Comparison of ENCODE assay signal across 35 cellular contexts in genomic region chr16:15830832-15831451, GRCh38. TPM values are rescaled to one million over a fixed set of nuclear protein-coding genes. Genes with fewer than 3 reads are reported as not detected.
DNase-seq lines count a peak whose midpoint lies in the region; ATAC-seq and TF ChIP-seq lines count a peak whose summit lies in the region.
"Had no signal": no experiment of that assay in that cellular context is flagged by ENCODE, and none has a peak within 500 bp of the region (broad histone marks: within the 10 kb centered on the region; RNA-seq: fewer than 3 reads in every experiment).

No MANE protein-coding gene starts in this region.

- no peak overlapping the region for H2AFZ ChIP-seq in Karpas-422 (ENCODE audit: low read length)

- H3K4me1 ChIP-seq in Karpas-422 (ENCODE audit: low read length) (peaks cover 14% of the 10 kb centered on the region), gastroesophageal sphincter (peaks cover 3 to 100% (median 6%) of the 10 kb centered on the region in 3 donors), tibial artery (peaks cover 0 to 97% (median 52%) of the 10 kb centered on the region in 4 donors)

- TF ChIP-seq CTCF in gastroesophageal sphincter (IDR thresholded peaks at IDR 0.05) (no peak), tibial artery (IDR thresholded peaks at IDR 0.05) (no peak), natural killer cell (IDR thresholded peaks at IDR 0.05) (no peak)

- WGBS in gastroesophageal sphincter (ENCODE audit: low coverage in 1 of 2), 2 donors = 21 to 51% methylated on average over 3 to 5 of the region's 6 CpGs

- no peak overlapping the region for H3K9ac ChIP-seq in Karpas-422 (ENCODE audit: low read length)
- H3K9ac ChIP-seq: BLaER1, KMS-11 had no signal

- H3K4me1 Mint-ChIP-seq in natural killer cell = no peaks in the 10 kb centered on the region
- H3K4me1 Mint-ChIP-seq in activated CD4-positive, alpha-beta T cell treated with anti-CD3 and anti-CD28 coated beads for 36 hours = peaks cover 5% of the 10 kb centered on the region

- DNase-seq in Karpas-422 (no peak), OCI-M1 (lab: John Stamatoyannopoulos, UW) (peak; percentile 5), tibial artery (peak in 1 of 2 donors; percentile 39), natural killer cell (no peak)
- DNase-seq in activated CD8-positive, alpha-beta memory T cell treated with anti-CD3 and anti-CD28 coated beads for 24 hours = no peak
- DNase-seq in activated CD4-positive, alpha-beta T cell treated with anti-CD3 and anti-CD28 coated beads for 36 hours = no peak
- DNase-seq: ACHN; activated CD4-positive, alpha-beta T cell treated with anti-CD3 and anti-CD28 coated beads for 1 hour; activated CD8-positive, alpha-beta T cell treated with anti-CD3 and anti-CD28 coated beads, Interleukin-2, amount 10 ng/mL, durations not matched to agents 7 days and 5 days; activated effector memory CD4-positive, alpha-beta T cell treated with Interleukin-2 at 50 U/mL for 16 hours; activated naive CD8-positive, alpha-beta T cell treated with anti-CD3 and anti-CD28 coated beads for 36 hours; activated T-cell treated with anti-CD3 and anti-CD28 coated beads for 4 hours; central memory CD4-positive, alpha-beta T cell; COR-L47; dermis blood vessel endothelial cell; DMS79; HCEC 1CT; mesenchymal stem cell; NCI-H1048; NCI-H1694 treated with DMSO at 0.1 percent for 48 hours; NCI-H2171; NCI-H524; stimulated activated CD4-positive, alpha-beta T cell treated with anti-CD3 and anti-CD28 coated beads, Interleukin-15, amount 100 ng/mL, for 24 hours; T-helper 17 cell; trophoblast cell had no signal

- H4K20me1 ChIP-seq in Karpas-422 (ENCODE audit: insufficient read depth, low read depth, low read length) = no peaks in the 10 kb centered on the region
- H4K20me1 ChIP-seq: BLaER1 had no signal

- H3K9me3 ChIP-seq in Karpas-422 (ENCODE audit: low read length) (no peaks in the 10 kb centered on the region), gastroesophageal sphincter (no peaks in the 10 kb centered on the region), tibial artery (no peaks in the 10 kb centered on the region)
- H3K9me3 ChIP-seq: BLaER1, neutrophil had no signal

- H3K9me3 Mint-ChIP-seq in natural killer cell = no peaks in the 10 kb centered on the region
- no peaks in the 10 kb centered on the region for H3K9me3 Mint-ChIP-seq in activated CD4-positive, alpha-beta T cell treated with anti-CD3 and anti-CD28 coated beads for 36 hours (ENCODE audit: low read depth)
- H3K9me3 Mint-ChIP-seq: activated naive CD8-positive, alpha-beta T cell treated with anti-CD3 and anti-CD28 coated beads for 36 hours; stimulated activated naive CD8-positive, alpha-beta T cell treated with anti-CD3 and anti-CD28 coated beads, Interleukin-15, Interleukin-2, amounts not matched to agents 100 ng/mL and 50 ng/mL, for 24 hours had no signal

- CTCF ChIA-PET in activated CD4-positive, alpha-beta T cell treated with anti-CD3 and anti-CD28 coated beads for 36 hours (lab: Charles Lee) = interaction anchor here (1.4 kb wide), 1 partner anchor 9 kb away, joined by 3 read pairs; no protein-coding TSS in a partner anchor

- H3K9me2 ChIP-seq in Karpas-422 (replicated peaks; ENCODE audit: insufficient read depth, low read length) = no peaks in the 10 kb centered on the region

- H3K27me3 ChIP-seq in Karpas-422 (ENCODE audit: low read length) = 0 out of 2 replicates have a peak, but pooled peaks cover 2% of the 10 kb centered on the region
- no peaks in the 10 kb centered on the region for H3K27me3 ChIP-seq in gastroesophageal sphincter
- no peaks in the 10 kb centered on the region for H3K27me3 ChIP-seq in tibial artery
- H3K27me3 ChIP-seq: BLaER1, neutrophil had no signal

- POLR2A ChIA-PET in activated CD4-positive, alpha-beta T cell treated with anti-CD3 and anti-CD28 coated beads for 36 hours (lab: Charles Lee) = no interaction called here

- H3K4me3 ChIP-seq in Karpas-422 (ENCODE audit: low read length) (no peak overlapping the region), gastroesophageal sphincter (no peak overlapping the region), tibial artery (no peak overlapping the region)
- H3K4me3 ChIP-seq: BLaER1 had no signal

- no peak for TF ChIP-seq POLR2A in gastroesophageal sphincter (IDR thresholded peaks at IDR 0.05)

- peak overlapping the region; percentile 30 for H3K4me2 ChIP-seq in Karpas-422 (ENCODE audit: low read depth, low read length, poor library complexity, severe bottlenecking)
- H3K4me2 ChIP-seq: KMS-11 had no signal

- H3K36me3 Mint-ChIP-seq in natural killer cell = no peaks in the 10 kb centered on the region
- no peaks in the 10 kb centered on the region for H3K36me3 Mint-ChIP-seq in activated CD4-positive, alpha-beta T cell treated with anti-CD3 and anti-CD28 coated beads for 36 hours (ENCODE audit: low read depth)
- H3K36me3 Mint-ChIP-seq: activated naive CD8-positive, alpha-beta T cell treated with anti-CD3 and anti-CD28 coated beads for 36 hours had no signal

- H3K27ac ChIP-seq in Karpas-422 (ENCODE audit: low read length) = no peak overlapping the region
- peak overlapping the region; percentile 78 to 92 (median 86) for H3K27ac ChIP-seq in gastroesophageal sphincter
- peak overlapping the region; percentile 73 to 97 for H3K27ac ChIP-seq in tibial artery
- H3K27ac ChIP-seq: BLaER1, KMS-11, neutrophil had no signal

- H3K36me3 ChIP-seq in Karpas-422 (ENCODE audit: insufficient read depth, low read length) = no peaks in the 10 kb centered on the region
- peaks cover 0 to 70% of the 10 kb centered on the region in 2 donors for H3K36me3 ChIP-seq in gastroesophageal sphincter
- peaks cover 27 to 44% (median 41%) of the 10 kb centered on the region in 3 donors for H3K36me3 ChIP-seq in tibial artery
- H3K36me3 ChIP-seq: BLaER1, neutrophil had no signal

- peaks cover 0 to 2% of the 10 kb centered on the region in 2 donors for H3K27me3 Mint-ChIP-seq in natural killer cell (ENCODE audit: low read depth in 2 of 2)
- no peaks in the 10 kb centered on the region for H3K27me3 Mint-ChIP-seq in activated CD4-positive, alpha-beta T cell treated with anti-CD3 and anti-CD28 coated beads for 36 hours
- H3K27me3 Mint-ChIP-seq: activated naive CD8-positive, alpha-beta T cell treated with anti-CD3 and anti-CD28 coated beads for 36 hours; stimulated activated naive CD8-positive, alpha-beta T cell treated with anti-CD3 and anti-CD28 coated beads, Interleukin-15, Interleukin-2, amounts not matched to agents 100 ng/mL and 50 ng/mL, for 24 hours had no signal

- no peak overlapping the region for H3K27ac Mint-ChIP-seq in natural killer cell
- H3K27ac Mint-ChIP-seq in activated CD4-positive, alpha-beta T cell treated with anti-CD3 and anti-CD28 coated beads for 36 hours = no peak overlapping the region
- H3K27ac Mint-ChIP-seq: activated CD8-positive, alpha-beta T cell treated with anti-CD3 and anti-CD28 coated beads, Interleukin-2, amount 10 ng/mL, durations not matched to agents 7 days and 5 days; activated naive CD8-positive, alpha-beta T cell treated with anti-CD3 and anti-CD28 coated beads for 36 hours; progenitor cell of endocrine pancreas; stimulated activated naive CD8-positive, alpha-beta T cell treated with anti-CD3 and anti-CD28 coated beads, Interleukin-15, Interleukin-2, amounts not matched to agents 100 ng/mL and 50 ng/mL, for 24 hours; T-helper 17 cell had no signal

- H3K4me3 Mint-ChIP-seq in natural killer cell = no peak overlapping the region
- H3K4me3 Mint-ChIP-seq in activated CD4-positive, alpha-beta T cell treated with anti-CD3 and anti-CD28 coated beads for 36 hours = no peak overlapping the region
- H3K4me3 Mint-ChIP-seq: activated CD8-positive, alpha-beta T cell treated with anti-CD3 and anti-CD28 coated beads, Interleukin-2, amount 10 ng/mL, durations not matched to agents 7 days and 5 days; activated naive CD8-positive, alpha-beta T cell treated with anti-CD3 and anti-CD28 coated beads for 36 hours; stimulated activated naive CD8-positive, alpha-beta T cell treated with anti-CD3 and anti-CD28 coated beads, Interleukin-15, Interleukin-2, amounts not matched to agents 100 ng/mL and 50 ng/mL, for 24 hours; T-helper 17 cell had no signal

- no peak for TF ChIP-seq EP300 in gastroesophageal sphincter (IDR thresholded peaks at IDR 0.05)

- intact Hi-C loops in tibial artery (cut with DNase I; ENCODE audit: low total_unique reads) = no loop called here
- intact Hi-C loops in natural killer cell (cut with micrococcal nuclease) = no loop called here
- intact Hi-C loops in activated CD4-positive, alpha-beta T cell treated with anti-CD3 and anti-CD28 coated beads for 36 hours (cut with DNase I, micrococcal nuclease) = no loop called here

- no peaks in the 10 kb centered on the region for H3K79me2 ChIP-seq in Karpas-422 (ENCODE audit: low read length)

- no peak for ATAC-seq in gastroesophageal sphincter
- no peak for ATAC-seq in HG02571 (IDR thresholded peaks at IDR 0.05; ENCODE audit: unreplicated experiment)
- ATAC-seq in natural killer cell = no peak
- no peak for ATAC-seq in activated CD4-positive, alpha-beta T cell treated with anti-CD3 and anti-CD28 coated beads for 36 hours
- ATAC-seq: activated CD8-positive, alpha-beta T cell treated with anti-CD3 and anti-CD28 coated beads, Interleukin-2, amount 10 ng/mL, durations not matched to agents 7 days and 5 days; left lobe of liver; T-helper 17 cell had no signal

RNA-seq across cellular contexts. Expression of gene MYH11, which starts 25.9 kb away (rescaled TPM):
- not detected in 2 replicates for total RNA-seq in Karpas-422 (2014; rRNA removed; shearing (Covaris generic); ENCODE audit: low replicate concordance)
- over 10,000 TPM in 3 of 4 donors, 1,000 to 10,000 TPM in 1; 7,231 to 23,237 (median 11,307) TPM for total RNA-seq in gastroesophageal sphincter
- total RNA-seq in natural killer cell = under 1 TPM in 1 of 3 donors, not detected in 2; 0.30 TPM
- total RNA-seq in activated CD4-positive, alpha-beta T cell treated with anti-CD3 and anti-CD28 coated beads for 36 hours = not detected
- total RNA-seq: activated CD8-positive, alpha-beta T cell treated with anti-CD3 and anti-CD28 coated beads, Interleukin-2, amount 10 ng/mL, durations not matched to agents 7 days and 5 days; activated naive CD8-positive, alpha-beta T cell treated with anti-CD3 and anti-CD28 coated beads for 36 hours; dermis blood vessel endothelial cell; RPMI7951; SK-MEL-5 had no signal

RNA-seq across cellular contexts. Expression of gene CEP20, which starts 57.5 kb away (rescaled TPM):
- 19.6 and 45.3 TPM in 2 replicates for total RNA-seq in Karpas-422 (2014; rRNA removed; shearing (Covaris generic); ENCODE audit: low replicate concordance)
- 10 to 100 TPM; 34.1 to 66.9 (median 49.6) TPM for total RNA-seq in gastroesophageal sphincter
- total RNA-seq in natural killer cell = 10 to 100 TPM; 21.4 to 23.2 (median 23.1) TPM
- total RNA-seq in activated CD4-positive, alpha-beta T cell treated with anti-CD3 and anti-CD28 coated beads for 36 hours = 10 to 100 TPM; 39.3 to 51.0 TPM

Comparison
In these comparisons a context has a peak if more than half of its experiments do, and no peak if none do; other contexts are left out.
1. RNA of gene MYH11, which starts 25.9 kb away (total RNA-seq): 7,231 to 23,237 TPM in gastroesophageal sphincter; 0.30 TPM in natural killer cell, not detected in activated CD4-positive, alpha-beta T cell treated with anti-CD3 and anti-CD28 coated beads for 36 hours and not detected in Karpas-422; every median in the first group is over 1,000 times any median in the second.